Comparison of ENCODE assay signal across 8 cellular contexts in genomic region chr3:63471781-63472180, GRCh38.
"Had no signal": no experiment of that assay in that cellular context is flagged by ENCODE, and none has a peak within 500 bp of the region (broad histone marks: within the 10 kb centered on the region; RNA-seq: fewer than 3 reads in every experiment).

No MANE protein-coding gene starts in this region.

- H3K36me3 ChIP-seq: HAP-1 had no signal

- H3K9ac ChIP-seq: GM23248 had no signal

- H3K27ac ChIP-seq: GM23248 had no signal

- H2AFZ ChIP-seq: GM23248 had no signal

- H3K4me1 ChIP-seq: HAP-1 had no signal

- DNase-seq: GM23248, GOT3, H7, HFFc6, KBM-7 had no signal

- ATAC-seq: HCT116 had no signal

- H3K9me3 ChIP-seq: HAP-1 had no signal

- H3K4me3 ChIP-seq: GM23248, HAP-1 had no signal

- FAIRE-seq: HTR-8/SVneo had no signal
